Comparison of ENCODE assay signal across 8 cellular contexts in the genomic region with DNA sequence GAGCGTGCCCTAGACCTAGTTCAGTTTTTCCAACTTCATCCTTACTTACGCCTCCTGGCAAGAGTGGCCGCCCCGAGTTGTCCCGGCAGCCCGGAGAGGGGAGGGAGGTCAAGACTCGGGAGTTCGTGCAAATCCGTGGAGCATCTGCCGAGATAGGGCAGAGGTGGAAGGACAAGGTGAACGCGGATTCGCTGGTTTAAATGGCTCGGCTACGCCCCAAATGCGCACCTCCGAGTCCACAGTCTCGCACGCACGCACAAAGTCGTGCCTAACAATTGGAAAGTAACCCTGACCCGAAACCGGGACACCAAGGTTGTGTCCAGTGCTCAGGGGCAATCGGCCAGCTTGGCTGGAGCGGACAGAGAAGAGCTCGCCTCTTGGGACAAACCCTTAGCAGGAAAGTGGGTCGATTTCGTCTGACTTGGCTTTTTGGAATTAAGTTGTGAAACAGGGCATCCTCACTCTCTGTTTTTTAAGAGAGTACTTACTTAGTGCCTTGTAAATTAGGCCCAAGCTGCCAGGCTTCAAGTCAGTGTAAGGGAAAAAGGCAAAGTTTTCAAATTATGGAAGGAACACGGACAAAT. TPM values are rescaled to one million over a fixed set of nuclear protein-coding genes. Genes with fewer than 3 reads are reported as not detected.
DNase-seq lines count a peak whose midpoint lies in the region; ATAC-seq lines count a peak whose summit lies in the region.

No MANE protein-coding gene starts in this region.

- DNase-seq in Right ventricle myocardium inferior (ENCODE audit: missing footprints) (peak; percentile 84), cardiac septum (ENCODE audit: low spot score) (no peak), NCI-H146 treated with DMSO at 0.1 percent for 48 hours (lab: John Stamatoyannopoulos, UW; ENCODE audit: unreplicated experiment) (peak; percentile 84), iPS DF 6.9 (ENCODE audit: low read depth, low spot score) (no peak), smooth muscle cell of the brain vasculature (ENCODE audit: low read depth, low spot score) (peak; percentile 17)
- peak; percentile 8 for DNase-seq in activated naive CD8-positive, alpha-beta T cell treated with anti-CD3 and anti-CD28 coated beads, Interleukin-2, amount 50 U/mL, for 16 hours (ENCODE audit: low read depth, low spot score)
- DNase-seq in activated effector memory CD4-positive, alpha-beta T cell treated with anti-CD3 and anti-CD28 coated beads, Interleukin-2, amount 50 U/mL, for 16 hours, result no peak

- no CpG with 5 or more reads among the region's 29 CpGs for WGBS in iPS DF 6.9 (ENCODE audit: insufficient coverage, insufficient read length)

- H3K27ac ChIP-seq in iPS DF 6.9 (ENCODE audit: low read length), result no peak overlapping the region

- H3K36me3 ChIP-seq in iPS DF 6.9 (ENCODE audit: control insufficient read depth, insufficient read depth, low read length), result no peaks in the 10 kb centered on the region

- H3K27me3 ChIP-seq in iPS DF 6.9 (ENCODE audit: control insufficient read depth, insufficient read depth, low read length), result no peaks in the 10 kb centered on the region

- intact Hi-C loops in Right ventricle myocardium inferior (cut with DNase I), result loop anchor here (2.0 kb wide), 1 partner anchor 136 kb away; a partner anchor contains a TSS
- intact Hi-C loops in cardiac septum (cut with DNase I), result loop anchor here (2.0 kb wide), 1 partner anchor 136 kb away; a partner anchor contains a TSS

- ATAC-seq in Right ventricle myocardium inferior (peak; percentile 50), HG02678 (IDR thresholded peaks at IDR 0.05; ENCODE audit: unreplicated experiment) (peak; percentile 42)

- no peaks in the 10 kb centered on the region for H3K9me3 ChIP-seq in iPS DF 6.9 (ENCODE audit: control insufficient read depth, insufficient read depth, low read length)

- H3K4me1 ChIP-seq in iPS DF 6.9 (ENCODE audit: control insufficient read depth, insufficient read depth, low read length), result no peaks in the 10 kb centered on the region

- peak overlapping the region; percentile 85 for H3K4me3 ChIP-seq in iPS DF 6.9 (ENCODE audit: low read length)

RNA-seq across cellular contexts. Expression of a gene that starts 0.7 kb away (rescaled TPM):
- total RNA-seq in Right ventricle myocardium inferior (27.2 TPM), cardiac septum (42.4 TPM)

RNA-seq across cellular contexts. Expression of a gene that starts 42.5 kb away (rescaled TPM):
- total RNA-seq in Right ventricle myocardium inferior (0.14 TPM), cardiac septum (not detected)

Comparison
In these comparisons a context has a peak if more than half of its experiments do, and no peak if none do; other contexts are left out.
1. DNase-seq: peak in Right ventricle myocardium inferior (single experiment), NCI-H146 treated with DMSO at 0.1 percent for 48 hours (single experiment), activated naive CD8-positive, alpha-beta T cell treated with anti-CD3 and anti-CD28 coated beads, Interleukin-2, amount 50 U/mL, for 16 hours (single experiment) and smooth muscle cell of the brain vasculature (single experiment); none in cardiac septum (single experiment), iPS DF 6.9 (single experiment) and activated effector memory CD4-positive, alpha-beta T cell treated with anti-CD3 and anti-CD28 coated beads, Interleukin-2, amount 50 U/mL, for 16 hours (single experiment).